In the genomic region with DNA sequence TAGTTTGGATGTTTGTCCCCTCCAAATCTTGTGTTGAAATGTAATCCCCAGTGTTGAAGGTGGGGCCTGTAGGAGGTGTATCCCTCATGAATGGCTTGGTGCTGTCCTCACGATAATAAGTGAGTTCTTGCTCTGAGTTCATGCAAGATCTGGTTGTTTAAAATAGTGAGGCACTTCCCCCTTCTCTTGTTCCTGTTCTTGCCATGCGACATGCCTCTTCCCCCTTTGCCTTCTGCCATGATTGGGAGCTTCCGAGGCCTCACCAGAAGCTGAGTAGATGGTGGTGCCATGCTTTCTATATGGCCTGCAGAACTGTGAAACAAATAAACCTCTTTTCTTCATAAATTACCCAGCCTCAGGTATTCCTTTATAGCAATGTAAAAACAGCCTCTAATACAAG, we compare ENCODE assay signal across 16 cellular contexts. TPM values are rescaled to one million over a fixed set of nuclear protein-coding genes. Genes with fewer than 3 reads are reported as not detected.
"Had no signal": no experiment of that assay in that cellular context is flagged by ENCODE, and none has a peak within 500 bp of the region (broad histone marks: within the 10 kb centered on the region; RNA-seq: fewer than 3 reads in every experiment).

No MANE protein-coding gene starts in this region.

- H3K4me3 ChIP-seq: dorsolateral prefrontal cortex, gastrocnemius medialis, heart right ventricle, neural progenitor cell, pancreas, sigmoid colon, spleen, suprapubic skin had no signal

- H3K4me2 ChIP-seq: neural progenitor cell had no signal

- H3K27ac ChIP-seq: dorsolateral prefrontal cortex, gastrocnemius medialis, heart right ventricle, neural progenitor cell, pancreas, sigmoid colon, spleen, suprapubic skin, VCaP had no signal

- H3K4me1 ChIP-seq: gastrocnemius medialis, neural progenitor cell, pancreas, sigmoid colon, spleen, suprapubic skin had no signal

- H3K36me3 ChIP-seq: gastrocnemius medialis, heart right ventricle, neural progenitor cell, pancreas, sigmoid colon, spleen, suprapubic skin had no signal

- H2AFZ ChIP-seq: neural progenitor cell had no signal

- DNase-seq: activated CD4-positive, alpha-beta T cell treated with anti-CD3 and anti-CD28 coated beads, Interleukin-2, amount 50 U/mL, for 48 hours; activated naive CD4-positive, alpha-beta T cell treated with anti-CD3 and anti-CD28 coated beads, Interleukin-2, amount 10 ng/mL, durations not matched to agents 7 days and 5 days; dorsolateral prefrontal cortex; endodermal cell; erythroblast; gastrocnemius medialis; heart right ventricle; pancreas; sigmoid colon; spleen had no signal

- H3K9me3 ChIP-seq: gastrocnemius medialis, heart right ventricle, pancreas, sigmoid colon, suprapubic skin had no signal

RNA-seq across cellular contexts. Expression of gene REC114, which starts 39.2 kb away (rescaled TPM):
- total RNA-seq: activated T-helper 17 cell treated with anti-CD3 and anti-CD28 coated beads, Interleukin-2, amount 50 U/mL, for 72 hours; dorsolateral prefrontal cortex; endodermal cell; gastrocnemius medialis; left lobe of liver; lung microvascular endothelial cell; pancreas; sigmoid colon; spleen; suprapubic skin had no signal
